In the genomic region with DNA sequence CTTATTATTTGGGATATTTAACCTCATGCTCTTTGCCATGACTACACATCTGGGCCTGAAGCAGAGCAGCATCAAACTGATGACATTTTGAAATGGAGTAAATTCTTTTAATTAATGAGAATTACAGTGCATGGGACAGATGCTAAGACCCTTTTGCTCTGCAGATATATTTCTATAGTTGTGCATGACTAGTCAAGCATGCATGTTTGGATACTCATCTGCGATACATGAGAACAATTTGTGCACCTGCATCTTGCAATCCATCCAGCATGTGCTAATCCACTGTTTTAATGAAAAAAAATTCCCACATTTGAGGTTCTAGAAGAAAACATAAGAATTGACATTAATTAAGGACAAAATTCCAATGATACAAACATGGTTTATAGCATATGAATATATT, we compare ENCODE assay signal across 20 cellular contexts.
DNase-seq lines count a peak whose midpoint lies in the region; ATAC-seq and TF ChIP-seq lines count a peak whose summit lies in the region.
"Had no signal": no experiment of that assay in that cellular context is flagged by ENCODE, and none has a peak within 500 bp of the region (broad histone marks: within the 10 kb centered on the region; RNA-seq: fewer than 3 reads in every experiment).

No MANE protein-coding gene starts in this region.

- peaks cover 35% of the 10 kb centered on the region for H3K4me1 ChIP-seq in CD4-positive, alpha-beta memory T cell (ENCODE audit: insufficient read depth, low read length)
- H3K4me1 ChIP-seq in spleen = peaks cover 8 to 26% (median 19%) of the 10 kb centered on the region in 6 donors

- no peak for ATAC-seq in GM21367 (IDR thresholded peaks at IDR 0.05; ENCODE audit: unreplicated experiment)
- ATAC-seq: HepG2, SK-N-SH treated with all-trans-retinoic acid at 6 μM for 48 hours had no signal

- H3K36me3 ChIP-seq in CD4-positive, alpha-beta memory T cell (ENCODE audit: insufficient read depth, low read length) = no peaks in the 10 kb centered on the region
- no peaks in the 10 kb centered on the region for H3K36me3 ChIP-seq in spleen
- H3K36me3 ChIP-seq in WERI-Rb-1 = no peaks in the 10 kb centered on the region

- peak overlapping the region; percentile 0 to 42 for H3K4me3 ChIP-seq in CD4-positive, alpha-beta memory T cell (ENCODE audit: low read length in 2 of 2)
- H3K4me3 ChIP-seq in spleen (no peak overlapping the region), WERI-Rb-1 (ENCODE audit: low read depth, low read length) (no peak overlapping the region)

- POLR2A ChIA-PET in CD4-positive, alpha-beta memory T cell (lab: Charles Lee; ENCODE audit: partially characterized antibody) = interaction anchor here (1.7 to 2.9 kb wide), 2 partner anchors 10 kb away, joined by 9 to 37 read pairs; no protein-coding TSS in a partner anchor

- peaks cover 7 to 10% of the 10 kb centered on the region in 2 donors for H3K36me3 Mint-ChIP-seq in CD4-positive, alpha-beta memory T cell
- H3K36me3 Mint-ChIP-seq: CD14-positive monocyte had no signal

- WGBS in spleen, 5 donors = 57 to 87% (median 67%) methylated on average over 1 of the region's 1 CpG

- H3K9me3 Mint-ChIP-seq in CD4-positive, alpha-beta memory T cell = peaks cover 0 to 14% (median 6%) of the 10 kb centered on the region in 8 donors

- H3K9me3 ChIP-seq in CD4-positive, alpha-beta memory T cell (ENCODE audit: control insufficient read depth in 1 of 2, low read length in 2 of 2) = no peaks in the 10 kb centered on the region
- H3K9me3 ChIP-seq in spleen (peaks cover 0 to 18% (median 10%) of the 10 kb centered on the region in 8 donors), WERI-Rb-1 (ENCODE audit: severe bottlenecking) (no peaks in the 10 kb centered on the region)

- TF ChIP-seq CTCF in VCaP (conservative IDR thresholded peaks at IDR 0.05) = no peak
- no peak for TF ChIP-seq CTCF in spleen (IDR thresholded peaks at IDR 0.05 in 8 of 11, conservative IDR thresholded peaks at IDR 0.05 in 3 of 11)
- no peak for TF ChIP-seq CTCF in WERI-Rb-1 (IDR thresholded peaks at IDR 0.05; ENCODE audit: low read depth, low read length)

- intact Hi-C loops in CD4-positive, alpha-beta memory T cell (cut with micrococcal nuclease) = loop anchor here (5.0 kb wide), 1 partner anchor 35 kb away; no protein-coding TSS in a partner anchor
- intact Hi-C loops in spleen (cut with DNase I; ENCODE audit: low total_unique reads) = no loop called here

- H3K27me3 Mint-ChIP-seq in CD4-positive, alpha-beta memory T cell = no peaks in the 10 kb centered on the region
- H3K27me3 Mint-ChIP-seq: T-cell had no signal

- CTCF ChIA-PET in CD4-positive, alpha-beta memory T cell (lab: Charles Lee; ENCODE audit: partially characterized antibody) = interaction anchor here (1.7 kb wide), 1 partner anchor 205 kb away, joined by 6 read pairs; no protein-coding TSS in a partner anchor

- DNase-seq in CD4-positive, alpha-beta memory T cell = no peak
- peak; percentile 67 for DNase-seq in NCI-H1694 (lab: John Stamatoyannopoulos, UW)
- no peak for DNase-seq in spleen
- no peak for DNase-seq in activated CD8-positive, alpha-beta memory T cell treated with anti-CD3 and anti-CD28 coated beads, Interleukin-2, amount 50 U/mL, for 48 hours
- no peak for DNase-seq in WERI-Rb-1
- DNase-seq: ACHN, DMS53, KG1, NCI-H1417 treated with DMSO at 0.1 percent for 48 hours, NCI-H2029 treated with DMSO at 0.1 percent for 48 hours, NCI-H510A, NCI-H774, SIG-M5, T-cell had no signal

- peaks cover 5 to 28% (median 18%) of the 10 kb centered on the region in 4 donors for H3K4me1 Mint-ChIP-seq in CD4-positive, alpha-beta memory T cell
- H3K4me1 Mint-ChIP-seq: CD14-positive monocyte had no signal

- no peaks in the 10 kb centered on the region for H3K27me3 ChIP-seq in CD4-positive, alpha-beta memory T cell (ENCODE audit: insufficient read depth, low read length)
- H3K27me3 ChIP-seq in spleen (replicated peaks in 1 of 7) = no peaks in the 10 kb centered on the region
- no peaks in the 10 kb centered on the region for H3K27me3 ChIP-seq in WERI-Rb-1 (ENCODE audit: insufficient read depth, low read depth, severe bottlenecking)

- H3K4me3 Mint-ChIP-seq in CD4-positive, alpha-beta memory T cell = peak overlapping the region in 3 of 8 donors; percentile 59 to 76 (median 67)
- H3K4me3 Mint-ChIP-seq: CD14-positive monocyte had no signal

- no peak overlapping the region for H3K27ac ChIP-seq in CD4-positive, alpha-beta memory T cell (ENCODE audit: low read depth, low read length)
- H3K27ac ChIP-seq in VCaP = peak overlapping the region; percentile 70
- peak overlapping the region in 7 of 8 donors; percentile 13 to 84 (median 74) for H3K27ac ChIP-seq in spleen
- no peak overlapping the region for H3K27ac ChIP-seq in WERI-Rb-1
- H3K27ac ChIP-seq: RWPE1 had no signal

- TF ChIP-seq POLR2A in spleen (IDR thresholded peaks at IDR 0.05) = no peak

- H3K27ac Mint-ChIP-seq in CD4-positive, alpha-beta memory T cell = peak overlapping the region in 5 of 7 donors; percentile 57 to 89 (median 86)
- H3K27ac Mint-ChIP-seq: CD14-positive monocyte, T-cell had no signal

Comparison
In these comparisons a context has a peak if more than half of its experiments do, and no peak if none do; other contexts are left out.
1. H3K27ac ChIP-seq: peak in VCaP (single experiment) and spleen (7 of 8); none in CD4-positive, alpha-beta memory T cell (single experiment) and WERI-Rb-1 (single experiment).
2. H3K4me3 ChIP-seq: peak in CD4-positive, alpha-beta memory T cell (2 of 2); none in spleen (0 of 8) and WERI-Rb-1 (single experiment).